ENCODE assay signal across 1 cellular context in the genomic region with DNA sequence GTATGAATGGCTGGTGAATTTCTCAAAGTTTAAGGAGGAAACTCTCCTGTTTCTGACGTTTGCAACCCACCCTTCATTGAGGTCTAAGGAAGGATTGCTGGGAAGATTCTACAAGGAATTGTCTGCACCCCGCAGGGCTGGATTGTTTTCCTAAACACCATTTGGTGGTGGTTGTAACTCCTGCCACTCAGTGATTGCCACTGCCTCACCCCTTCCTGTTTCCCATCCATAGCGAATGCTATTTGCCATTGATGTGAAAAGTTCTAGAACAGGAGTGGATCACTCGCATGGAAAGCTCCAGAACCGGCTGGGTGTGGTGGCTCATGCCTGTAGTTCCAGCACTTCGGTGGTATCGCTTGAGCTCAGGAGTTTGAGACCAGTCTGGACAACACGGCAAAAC.
TF ChIP-seq lines count a peak whose summit lies in the region.

No MANE protein-coding gene starts in this region.

TF ChIP-seq in GM23338, 12 proteins besides CTCF, POLR2A, EP300 and RAD21 (continued from another document):
- TF ChIP-seq, protein P1, sequence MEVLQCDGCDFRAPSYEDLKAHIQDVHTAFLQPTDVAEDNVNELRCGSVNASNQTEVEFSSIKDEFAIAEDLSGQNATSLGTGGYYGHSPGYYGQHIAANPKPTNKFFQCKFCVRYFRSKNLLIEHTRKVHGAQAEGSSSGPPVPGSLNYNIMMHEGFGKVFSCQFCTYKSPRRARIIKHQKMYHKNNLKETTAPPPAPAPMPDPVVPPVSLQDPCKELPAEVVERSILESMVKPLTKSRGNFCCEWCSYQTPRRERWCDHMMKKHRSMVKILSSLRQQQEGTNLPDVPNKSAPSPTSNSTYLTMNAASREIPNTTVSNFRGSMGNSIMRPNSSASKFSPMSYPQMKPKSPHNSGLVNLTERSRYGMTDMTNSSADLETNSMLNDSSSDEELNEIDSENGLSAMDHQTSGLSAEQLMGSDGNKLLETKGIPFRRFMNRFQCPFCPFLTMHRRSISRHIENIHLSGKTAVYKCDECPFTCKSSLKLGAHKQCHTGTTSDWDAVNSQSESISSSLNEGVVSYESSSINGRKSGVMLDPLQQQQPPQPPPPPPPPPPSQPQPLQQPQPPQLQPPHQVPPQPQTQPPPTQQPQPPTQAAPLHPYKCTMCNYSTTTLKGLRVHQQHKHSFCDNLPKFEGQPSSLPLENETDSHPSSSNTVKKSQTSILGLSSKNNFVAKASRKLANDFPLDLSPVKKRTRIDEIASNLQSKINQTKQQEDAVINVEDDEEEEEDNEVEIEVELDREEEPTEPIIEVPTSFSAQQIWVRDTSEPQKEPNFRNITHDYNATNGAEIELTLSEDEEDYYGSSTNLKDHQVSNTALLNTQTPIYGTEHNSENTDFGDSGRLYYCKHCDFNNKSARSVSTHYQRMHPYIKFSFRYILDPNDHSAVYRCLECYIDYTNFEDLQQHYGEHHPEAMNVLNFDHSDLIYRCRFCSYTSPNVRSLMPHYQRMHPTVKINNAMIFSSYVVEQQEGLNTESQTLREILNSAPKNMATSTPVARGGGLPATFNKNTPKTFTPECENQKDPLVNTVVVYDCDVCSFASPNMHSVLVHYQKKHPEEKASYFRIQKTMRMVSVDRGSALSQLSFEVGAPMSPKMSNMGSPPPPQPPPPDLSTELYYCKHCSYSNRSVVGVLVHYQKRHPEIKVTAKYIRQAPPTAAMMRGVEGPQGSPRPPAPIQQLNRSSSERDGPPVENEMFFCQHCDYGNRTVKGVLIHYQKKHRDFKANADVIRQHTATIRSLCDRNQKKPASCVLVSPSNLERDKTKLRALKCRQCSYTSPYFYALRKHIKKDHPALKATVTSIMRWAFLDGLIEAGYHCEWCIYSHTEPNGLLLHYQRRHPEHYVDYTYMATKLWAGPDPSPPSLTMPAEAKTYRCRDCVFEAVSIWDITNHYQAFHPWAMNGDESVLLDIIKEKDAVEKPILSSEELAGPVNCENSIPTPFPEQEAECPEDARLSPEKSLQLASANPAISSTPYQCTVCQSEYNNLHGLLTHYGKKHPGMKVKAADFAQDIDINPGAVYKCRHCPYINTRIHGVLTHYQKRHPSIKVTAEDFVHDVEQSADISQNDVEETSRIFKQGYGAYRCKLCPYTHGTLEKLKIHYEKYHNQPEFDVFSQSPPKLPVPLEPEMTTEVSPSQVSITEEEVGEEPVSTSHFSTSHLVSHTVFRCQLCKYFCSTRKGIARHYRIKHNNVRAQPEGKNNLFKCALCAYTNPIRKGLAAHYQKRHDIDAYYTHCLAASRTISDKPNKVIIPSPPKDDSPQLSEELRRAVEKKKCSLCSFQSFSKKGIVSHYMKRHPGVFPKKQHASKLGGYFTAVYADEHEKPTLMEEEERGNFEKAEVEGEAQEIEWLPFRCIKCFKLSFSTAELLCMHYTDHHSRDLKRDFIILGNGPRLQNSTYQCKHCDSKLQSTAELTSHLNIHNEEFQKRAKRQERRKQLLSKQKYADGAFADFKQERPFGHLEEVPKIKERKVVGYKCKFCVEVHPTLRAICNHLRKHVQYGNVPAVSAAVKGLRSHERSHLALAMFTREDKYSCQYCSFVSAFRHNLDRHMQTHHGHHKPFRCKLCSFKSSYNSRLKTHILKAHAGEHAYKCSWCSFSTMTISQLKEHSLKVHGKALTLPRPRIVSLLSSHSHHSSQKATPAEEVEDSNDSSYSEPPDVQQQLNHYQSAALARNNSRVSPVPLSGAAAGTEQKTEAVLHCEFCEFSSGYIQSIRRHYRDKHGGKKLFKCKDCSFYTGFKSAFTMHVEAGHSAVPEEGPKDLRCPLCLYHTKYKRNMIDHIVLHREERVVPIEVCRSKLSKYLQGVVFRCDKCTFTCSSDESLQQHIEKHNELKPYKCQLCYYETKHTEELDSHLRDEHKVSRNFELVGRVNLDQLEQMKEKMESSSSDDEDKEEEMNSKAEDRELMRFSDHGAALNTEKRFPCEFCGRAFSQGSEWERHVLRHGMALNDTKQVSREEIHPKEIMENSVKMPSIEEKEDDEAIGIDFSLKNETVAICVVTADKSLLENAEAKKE (CRISPR knock-in tag; IDR thresholded peaks at IDR 0.05), result no peak
